In genomic region chr20:37727247-37727956, GRCh38 we compare ENCODE assay signal across 1 cellular context.
TF ChIP-seq lines count a peak whose summit lies in the region.

No MANE protein-coding gene starts in this region.

TF ChIP-seq in HepG2, 621 proteins besides CTCF, POLR2A, EP300 and RAD21 (continued from another document and continues in another):
- TF ChIP-seq, protein P1, sequence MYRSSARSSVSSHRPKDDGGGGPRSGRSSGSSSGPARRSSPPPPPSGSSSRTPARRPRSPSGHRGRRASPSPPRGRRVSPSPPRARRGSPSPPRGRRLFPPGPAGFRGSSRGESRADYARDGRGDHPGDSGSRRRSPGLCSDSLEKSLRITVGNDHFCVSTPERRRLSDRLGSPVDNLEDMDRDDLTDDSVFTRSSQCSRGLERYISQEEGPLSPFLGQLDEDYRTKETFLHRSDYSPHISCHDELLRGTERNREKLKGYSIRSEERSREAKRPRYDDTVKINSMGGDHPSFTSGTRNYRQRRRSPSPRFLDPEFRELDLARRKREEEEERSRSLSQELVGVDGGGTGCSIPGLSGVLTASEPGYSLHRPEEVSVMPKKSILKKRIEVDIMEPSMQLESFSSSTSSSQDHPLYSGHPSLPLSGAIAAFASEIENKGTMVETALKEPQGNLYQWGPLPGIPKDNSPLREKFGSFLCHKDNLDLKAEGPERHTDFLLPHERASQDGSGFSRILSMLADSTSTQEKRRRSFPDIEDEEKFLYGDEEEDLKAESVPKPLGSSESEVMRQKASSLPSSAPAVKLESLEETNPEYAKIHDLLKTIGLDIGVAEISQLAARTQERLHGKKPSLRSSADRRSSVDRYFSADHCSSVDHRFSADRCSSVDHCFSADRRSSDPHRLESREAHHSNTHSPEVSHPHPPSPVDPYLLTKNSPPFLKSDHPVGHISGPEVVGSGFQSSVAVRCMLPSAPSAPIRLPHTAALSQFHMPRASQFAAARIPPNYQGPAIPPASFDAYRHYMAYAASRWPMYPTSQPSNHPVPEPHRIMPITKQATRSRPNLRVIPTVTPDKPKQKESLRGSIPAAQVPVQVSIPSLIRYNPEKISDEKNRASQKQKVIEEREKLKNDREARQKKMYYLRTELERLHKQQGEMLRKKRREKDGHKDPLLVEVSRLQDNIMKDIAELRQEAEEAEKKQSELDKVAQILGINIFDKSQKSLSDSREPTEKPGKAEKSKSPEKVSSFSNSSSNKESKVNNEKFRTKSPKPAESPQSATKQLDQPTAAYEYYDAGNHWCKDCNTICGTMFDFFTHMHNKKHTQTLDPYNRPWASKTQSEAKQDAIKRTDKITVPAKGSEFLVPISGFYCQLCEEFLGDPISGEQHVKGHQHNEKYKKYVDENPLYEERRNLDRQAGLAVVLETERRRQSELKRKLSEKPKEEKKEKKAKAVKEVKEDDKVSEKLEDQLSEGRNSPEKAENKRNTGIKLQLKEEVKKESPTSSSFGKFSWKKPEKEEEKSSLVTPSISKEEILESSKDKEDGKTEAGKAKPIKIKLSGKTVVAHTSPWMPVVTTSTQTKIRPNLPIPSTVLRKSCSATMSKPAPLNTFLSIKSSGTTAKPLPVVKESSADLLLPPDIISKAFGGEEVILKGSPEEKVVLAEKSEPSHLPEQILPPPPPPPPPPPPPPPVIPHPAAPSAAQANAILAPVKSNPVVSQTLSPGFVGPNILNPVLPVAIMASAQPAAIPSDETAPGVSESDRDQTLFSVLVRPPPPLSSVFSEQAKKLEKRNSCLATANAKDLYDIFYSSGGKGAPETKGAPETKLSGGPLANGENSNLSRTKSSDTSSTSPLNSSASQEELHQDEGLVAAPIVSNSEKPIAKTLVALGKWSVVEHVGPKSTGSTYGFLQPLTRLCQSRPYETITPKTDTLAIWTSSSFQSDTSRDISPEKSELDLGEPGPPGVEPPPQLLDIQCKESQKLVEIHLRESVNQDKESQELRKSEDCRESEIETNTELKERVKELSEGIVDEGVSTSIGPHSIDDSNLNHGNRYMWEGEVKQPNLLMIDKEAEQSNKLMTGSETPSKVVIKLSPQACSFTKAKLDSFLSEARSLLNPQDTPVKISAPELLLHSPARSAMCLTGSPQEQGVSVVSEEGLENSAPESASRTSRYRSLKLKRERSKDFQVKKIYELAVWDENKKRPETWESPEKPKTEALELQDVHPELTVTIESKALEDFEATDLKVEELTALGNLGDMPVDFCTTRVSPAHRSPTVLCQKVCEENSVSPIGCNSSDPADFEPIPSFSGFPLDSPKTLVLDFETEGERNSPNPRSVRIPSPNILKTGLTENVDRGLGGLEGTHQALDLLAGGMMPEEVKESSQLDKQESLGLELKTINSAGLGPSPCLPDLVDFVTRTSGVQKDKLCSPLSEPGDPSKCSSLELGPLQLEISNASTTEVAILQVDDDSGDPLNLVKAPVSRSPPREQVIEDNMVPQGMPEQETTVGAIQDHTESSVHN (CRISPR knock-in tag; IDR thresholded peaks at IDR 0.05) = no peak
- no peak for TF ChIP-seq RFX1 (IDR thresholded peaks at IDR 0.05)
- TF ChIP-seq, protein P2, sequence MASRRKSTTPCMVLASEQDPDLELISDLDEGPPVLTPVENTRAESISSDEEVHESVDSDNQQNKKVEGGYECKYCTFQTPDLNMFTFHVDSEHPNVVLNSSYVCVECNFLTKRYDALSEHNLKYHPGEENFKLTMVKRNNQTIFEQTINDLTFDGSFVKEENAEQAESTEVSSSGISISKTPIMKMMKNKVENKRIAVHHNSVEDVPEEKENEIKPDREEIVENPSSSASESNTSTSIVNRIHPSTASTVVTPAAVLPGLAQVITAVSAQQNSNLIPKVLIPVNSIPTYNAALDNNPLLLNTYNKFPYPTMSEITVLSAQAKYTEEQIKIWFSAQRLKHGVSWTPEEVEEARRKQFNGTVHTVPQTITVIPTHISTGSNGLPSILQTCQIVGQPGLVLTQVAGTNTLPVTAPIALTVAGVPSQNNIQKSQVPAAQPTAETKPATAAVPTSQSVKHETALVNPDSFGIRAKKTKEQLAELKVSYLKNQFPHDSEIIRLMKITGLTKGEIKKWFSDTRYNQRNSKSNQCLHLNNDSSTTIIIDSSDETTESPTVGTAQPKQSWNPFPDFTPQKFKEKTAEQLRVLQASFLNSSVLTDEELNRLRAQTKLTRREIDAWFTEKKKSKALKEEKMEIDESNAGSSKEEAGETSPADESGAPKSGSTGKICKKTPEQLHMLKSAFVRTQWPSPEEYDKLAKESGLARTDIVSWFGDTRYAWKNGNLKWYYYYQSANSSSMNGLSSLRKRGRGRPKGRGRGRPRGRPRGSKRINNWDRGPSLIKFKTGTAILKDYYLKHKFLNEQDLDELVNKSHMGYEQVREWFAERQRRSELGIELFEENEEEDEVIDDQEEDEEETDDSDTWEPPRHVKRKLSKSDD (CRISPR knock-in tag; IDR thresholded peaks at IDR 0.05; ENCODE audit: low read depth) = no peak
- no peak for TF ChIP-seq MTA3 (CRISPR knock-in tag; IDR thresholded peaks at IDR 0.05)
- peak; percentile 51; the same call in 1 of the 2 replicates for TF ChIP-seq MEIS1 (CRISPR knock-in tag; IDR thresholded peaks at IDR 0.05; ENCODE audit: borderline replicate concordance)
- TF ChIP-seq NFE2 (CRISPR knock-in tag; IDR thresholded peaks at IDR 0.05) = no peak
- TF ChIP-seq ZNF883 (CRISPR knock-in tag; IDR thresholded peaks at IDR 0.05; ENCODE audit: not compliant biosample characterization) = no peak
- no peak for TF ChIP-seq ZFP62 (CRISPR knock-in tag; IDR thresholded peaks at IDR 0.05)
- 0 out of 2 replicates have a peak, but pooled peaks have one; percentile 19 for TF ChIP-seq HDAC2 (CRISPR knock-in tag; IDR thresholded peaks at IDR 0.05)
- TF ChIP-seq, protein P3, sequence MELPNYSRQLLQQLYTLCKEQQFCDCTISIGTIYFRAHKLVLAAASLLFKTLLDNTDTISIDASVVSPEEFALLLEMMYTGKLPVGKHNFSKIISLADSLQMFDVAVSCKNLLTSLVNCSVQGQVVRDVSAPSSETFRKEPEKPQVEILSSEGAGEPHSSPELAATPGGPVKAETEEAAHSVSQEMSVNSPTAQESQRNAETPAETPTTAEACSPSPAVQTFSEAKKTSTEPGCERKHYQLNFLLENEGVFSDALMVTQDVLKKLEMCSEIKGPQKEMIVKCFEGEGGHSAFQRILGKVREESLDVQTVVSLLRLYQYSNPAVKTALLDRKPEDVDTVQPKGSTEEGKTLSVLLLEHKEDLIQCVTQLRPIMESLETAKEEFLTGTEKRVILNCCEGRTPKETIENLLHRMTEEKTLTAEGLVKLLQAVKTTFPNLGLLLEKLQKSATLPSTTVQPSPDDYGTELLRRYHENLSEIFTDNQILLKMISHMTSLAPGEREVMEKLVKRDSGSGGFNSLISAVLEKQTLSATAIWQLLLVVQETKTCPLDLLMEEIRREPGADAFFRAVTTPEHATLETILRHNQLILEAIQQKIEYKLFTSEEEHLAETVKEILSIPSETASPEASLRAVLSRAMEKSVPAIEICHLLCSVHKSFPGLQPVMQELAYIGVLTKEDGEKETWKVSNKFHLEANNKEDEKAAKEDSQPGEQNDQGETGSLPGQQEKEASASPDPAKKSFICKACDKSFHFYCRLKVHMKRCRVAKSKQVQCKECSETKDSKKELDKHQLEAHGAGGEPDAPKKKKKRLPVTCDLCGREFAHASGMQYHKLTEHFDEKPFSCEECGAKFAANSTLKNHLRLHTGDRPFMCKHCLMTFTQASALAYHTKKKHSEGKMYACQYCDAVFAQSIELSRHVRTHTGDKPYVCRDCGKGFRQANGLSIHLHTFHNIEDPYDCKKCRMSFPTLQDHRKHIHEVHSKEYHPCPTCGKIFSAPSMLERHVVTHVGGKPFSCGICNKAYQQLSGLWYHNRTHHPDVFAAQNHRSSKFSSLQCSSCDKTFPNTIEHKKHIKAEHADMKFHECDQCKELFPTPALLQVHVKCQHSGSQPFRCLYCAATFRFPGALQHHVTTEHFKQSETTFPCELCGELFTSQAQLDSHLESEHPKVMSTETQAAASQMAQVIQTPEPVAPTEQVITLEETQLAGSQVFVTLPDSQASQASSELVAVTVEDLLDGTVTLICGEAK (IDR thresholded peaks at IDR 0.05) = no peak
- TF ChIP-seq, protein P3 (CRISPR knock-in tag; IDR thresholded peaks at IDR 0.05) = no peak
- TF ChIP-seq NR2F1 (CRISPR knock-in tag; IDR thresholded peaks at IDR 0.05) = 0 out of 4 replicates have a peak, but pooled peaks of 1 of the 2 experiments have one; percentile 39
- no peak for TF ChIP-seq ZXDC (CRISPR knock-in tag; IDR thresholded peaks at IDR 0.05)
- no peak for TF ChIP-seq ZNF205 (CRISPR knock-in tag; IDR thresholded peaks at IDR 0.05)
- TF ChIP-seq, protein P4, sequence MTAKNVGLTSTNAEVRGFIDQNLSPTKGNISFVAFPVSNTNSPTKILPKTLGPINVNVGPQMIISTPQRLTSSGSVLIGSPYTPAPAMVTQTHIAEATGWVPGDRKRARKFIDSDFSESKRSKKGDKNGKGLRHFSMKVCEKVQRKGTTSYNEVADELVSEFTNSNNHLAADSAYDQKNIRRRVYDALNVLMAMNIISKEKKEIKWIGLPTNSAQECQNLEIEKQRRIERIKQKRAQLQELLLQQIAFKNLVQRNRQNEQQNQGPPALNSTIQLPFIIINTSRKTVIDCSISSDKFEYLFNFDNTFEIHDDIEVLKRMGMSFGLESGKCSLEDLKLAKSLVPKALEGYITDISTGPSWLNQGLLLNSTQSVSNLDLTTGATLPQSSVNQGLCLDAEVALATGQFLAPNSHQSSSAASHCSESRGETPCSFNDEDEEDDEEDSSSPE (CRISPR knock-in tag; IDR thresholded peaks at IDR 0.05) = no peak
- TF ChIP-seq TFAP4 (IDR thresholded peaks at IDR 0.05; ENCODE audit: borderline replicate concordance, low read depth) = 0 out of 2 replicates have a peak, but pooled peaks have one; percentile 21
- peak; percentile 59; the same call in 1 of the 2 replicates for TF ChIP-seq NR2F6 (IDR thresholded peaks at IDR 0.05)
- TF ChIP-seq NR2F6 (CRISPR knock-in tag; IDR thresholded peaks at IDR 0.05) = peak; percentile 62
- no peak for TF ChIP-seq ZNF180 (CRISPR knock-in tag; IDR thresholded peaks at IDR 0.05; ENCODE audit: borderline replicate concordance, low read depth)
- TF ChIP-seq ZNF781 (CRISPR knock-in tag; IDR thresholded peaks at IDR 0.05; ENCODE audit: borderline replicate concordance, not compliant biosample characterization) = no peak
- TF ChIP-seq ZMAT5 (CRISPR knock-in tag; IDR thresholded peaks at IDR 0.05; ENCODE audit: borderline replicate concordance, low read depth) = no peak
